21 cellular contexts compared by ENCODE assay signal in the genomic region with DNA sequence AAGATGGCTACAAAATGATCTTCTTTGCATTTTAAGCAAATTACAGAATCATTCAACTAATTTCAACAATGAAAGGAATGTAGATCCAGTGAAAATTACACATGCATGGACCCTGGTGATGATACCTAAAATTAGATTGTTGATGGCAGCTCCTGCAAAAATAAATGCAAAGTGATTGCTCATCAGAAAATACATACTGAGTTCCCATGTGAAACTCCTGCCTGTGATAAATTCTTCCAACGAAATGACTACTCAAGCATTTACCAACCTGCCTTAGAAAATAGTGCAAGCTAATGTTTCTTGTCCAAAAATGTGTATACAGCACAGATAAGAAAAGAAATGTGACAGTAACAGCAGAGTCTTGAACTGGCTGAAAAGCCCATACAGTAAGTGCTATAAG.
"Had no signal": no experiment of that assay in that cellular context is flagged by ENCODE, and none has a peak within 500 bp of the region (broad histone marks: within the 10 kb centered on the region; RNA-seq: fewer than 3 reads in every experiment).

No MANE protein-coding gene starts in this region.

- H3K27ac Mint-ChIP-seq: natural killer cell treated with Interleukin-12 subunit alpha and Interleukin-12 subunit beta and Interleukin-15 and Interleukin-18, amount 100 ng/mL, for 72 hours; neural progenitor cell; stimulated activated effector memory CD8-positive, alpha-beta T cell treated with anti-CD3 and anti-CD28 coated beads, Interleukin-12 subunit alpha, Interleukin-12 subunit beta, amount 100 ng/mL, for 72 hours; type B pancreatic cell had no signal

- H3K4me3 ChIP-seq: dorsolateral prefrontal cortex, gastrocnemius medialis, lower lobe of right lung, neural progenitor cell, prostate gland, right atrium auricular region, testis, tibial artery had no signal

- ATAC-seq: gastrocnemius medialis; left ventricle myocardium superior; lower lobe of right lung; natural killer cell treated with Interleukin-12 subunit alpha and Interleukin-12 subunit beta and Interleukin-15 and Interleukin-18, amount 100 ng/mL, for 72 hours; sciatic nerve; stimulated activated effector memory CD8-positive, alpha-beta T cell treated with anti-CD3 and anti-CD28 coated beads, Interleukin-12 subunit alpha, Interleukin-12 subunit beta, amount 100 ng/mL, for 72 hours; stimulated activated naive CD8-positive, alpha-beta T cell treated with anti-CD3 and anti-CD28 coated beads, Interleukin-15, Interleukin-2, amounts not matched to agents 100 U/mL and 50 U/mL, for 24 hours had no signal

- H2AFZ ChIP-seq: neural progenitor cell had no signal

- H3K27ac ChIP-seq: dorsolateral prefrontal cortex, gastrocnemius medialis, lower lobe of right lung, neural progenitor cell, prostate gland, right atrium auricular region, testis, tibial artery had no signal

- DNase-seq: cortex of kidney; dorsolateral prefrontal cortex; effector CD4-positive, alpha-beta T cell; gastrocnemius medialis; head of caudate nucleus; left ventricle myocardium superior; lower lobe of right lung; naive B cell; stimulated activated CD4-positive, alpha-beta T cell treated with anti-CD3 and anti-CD28 coated beads, Interleukin-2, amount 100 ng/mL, for 24 hours; stimulated activated CD4-positive, alpha-beta T cell treated with anti-CD3 and anti-CD28 coated beads, Interleukin-4, amount 100 ng/mL, for 24 hours; stimulated activated naive CD8-positive, alpha-beta T cell treated with anti-CD3 and anti-CD28 coated beads, Interleukin-15, Interleukin-2, amounts not matched to agents 100 U/mL and 50 U/mL, for 24 hours; substantia nigra; testis; tibial artery had no signal

- H3K4me1 Mint-ChIP-seq: neural progenitor cell; stimulated activated effector memory CD8-positive, alpha-beta T cell treated with anti-CD3 and anti-CD28 coated beads, Interleukin-12 subunit alpha, Interleukin-12 subunit beta, amount 100 ng/mL, for 72 hours had no signal

- H3K4me1 ChIP-seq: gastrocnemius medialis, neural progenitor cell, prostate gland, testis, tibial artery had no signal

- H3K9me3 ChIP-seq: gastrocnemius medialis, lower lobe of right lung, prostate gland, right atrium auricular region, testis, tibial artery had no signal

- H3K36me3 ChIP-seq: gastrocnemius medialis, lower lobe of right lung, neural progenitor cell, prostate gland, right atrium auricular region, tibial artery had no signal

- H3K4me2 ChIP-seq: neural progenitor cell had no signal

- H3K9me3 Mint-ChIP-seq: naive B cell; natural killer cell treated with Interleukin-12 subunit alpha and Interleukin-12 subunit beta and Interleukin-15 and Interleukin-18, amount 100 ng/mL, for 72 hours; neural progenitor cell; stimulated activated effector memory CD8-positive, alpha-beta T cell treated with anti-CD3 and anti-CD28 coated beads, Interleukin-12 subunit alpha, Interleukin-12 subunit beta, amount 100 ng/mL, for 72 hours; type B pancreatic cell had no signal

- H3K36me3 Mint-ChIP-seq: natural killer cell treated with Interleukin-12 subunit alpha and Interleukin-12 subunit beta and Interleukin-15 and Interleukin-18, amount 100 ng/mL, for 72 hours; neural progenitor cell; stimulated activated effector memory CD8-positive, alpha-beta T cell treated with anti-CD3 and anti-CD28 coated beads, Interleukin-12 subunit alpha, Interleukin-12 subunit beta, amount 100 ng/mL, for 72 hours; type B pancreatic cell had no signal

- H3K27me3 Mint-ChIP-seq: naive B cell, type B pancreatic cell had no signal

- H3K9ac ChIP-seq: neural progenitor cell had no signal

- H3K4me3 Mint-ChIP-seq: naive B cell; natural killer cell treated with Interleukin-12 subunit alpha and Interleukin-12 subunit beta and Interleukin-15 and Interleukin-18, amount 100 ng/mL, for 72 hours; neural progenitor cell; stimulated activated effector memory CD8-positive, alpha-beta T cell treated with anti-CD3 and anti-CD28 coated beads, Interleukin-12 subunit alpha, Interleukin-12 subunit beta, amount 100 ng/mL, for 72 hours; type B pancreatic cell had no signal

- H3K27me3 ChIP-seq: dorsolateral prefrontal cortex, gastrocnemius medialis, neural progenitor cell, right atrium auricular region, testis, tibial artery had no signal
